In genomic region chr13:28204043-28204442, GRCh38 we compare ENCODE assay signal across 33 cellular contexts.
DNase-seq lines count a peak whose midpoint lies in the region; ATAC-seq and TF ChIP-seq lines count a peak whose summit lies in the region.
"Had no signal": no experiment of that assay in that cellular context is flagged by ENCODE, and none has a peak within 500 bp of the region (broad histone marks: within the 10 kb centered on the region; RNA-seq: fewer than 3 reads in every experiment).

No MANE protein-coding gene starts in this region.

- peak; percentile 40 for DNase-seq in DMS153 (lab: John Stamatoyannopoulos, UW)
- DNase-seq in NCI-H2029 (lab: John Stamatoyannopoulos, UW), result peak; percentile 59
- DNase-seq in SW480 (ENCODE audit: low spot score), result peak; percentile 98
- DNase-seq in naive thymus-derived CD4-positive, alpha-beta T cell, result peak in 2 of 9 donors; percentile 1 to 8
- no peak for DNase-seq in KBM-7
- no peak for DNase-seq in anterior cingulate cortex (lab: John Stamatoyannopoulos, UW)
- DNase-seq in OCI-LY7 (ENCODE audit: low spot score), result no peak
- DNase-seq: ACHN; activated CD4-positive, alpha-beta T cell treated with anti-CD3 and anti-CD28 coated beads for 48 hours; activated CD8-positive, alpha-beta memory T cell treated with anti-CD3 and anti-CD28 coated beads for 24 hours; activated T-cell treated with anti-CD3 and anti-CD28 coated beads for 4 hours; COR-L47; DND-41; GF-D8; HCEC 1CT; immature natural killer cell; IMR-90; MV-4-11; NCI-H1436; NCI-H2171; NCI-H526; pancreas; Peyer's patch; retina; SHP77; stimulated activated naive CD8-positive, alpha-beta T cell treated with anti-CD3 and anti-CD28 coated beads, Interleukin-15, Interleukin-2, amounts not matched to agents 100 U/mL and 50 U/mL, for 24 hours; uterus; WERI-Rb-1 had no signal

- H3K4me1 ChIP-seq in naive thymus-derived CD4-positive, alpha-beta T cell (ENCODE audit: control insufficient read depth in 2 of 2, insufficient read depth in 2 of 2, low read length in 2 of 2), result peaks cover 3 to 7% of the 10 kb centered on the region in 2 donors
- no peaks in the 10 kb centered on the region for H3K4me1 ChIP-seq in OCI-LY7 (ENCODE audit: insufficient read depth, low read length, poor library complexity, severe bottlenecking)
- H3K4me1 ChIP-seq: ascending aorta, Peyer's patch, uterus had no signal

- H4K20me1 ChIP-seq in OCI-LY7 (ENCODE audit: insufficient read depth, low read length), result no peaks in the 10 kb centered on the region

- CTCF ChIA-PET in naive thymus-derived CD4-positive, alpha-beta T cell (lab: Charles Lee), result no interaction called here
- CTCF ChIA-PET in OCI-LY7 (lab: Charles Lee; ENCODE audit: unreplicated experiment), result no interaction called here

- BruUV-seq in OCI-LY7 (replicated peaks; lab: Mats Ljungman, UMichigan), result no TSS peak

- in situ Hi-C loops in KBM-7 (cut with MboI; ENCODE audit: low pct_unique_long_range_greater_than_20kb, low sequenced_read_pairs), result no loop called here

- no peaks in the 10 kb centered on the region for H3K79me2 ChIP-seq in OCI-LY7 (ENCODE audit: insufficient read depth, low read depth, low read length)

- H3K36me3 Mint-ChIP-seq in naive thymus-derived CD4-positive, alpha-beta T cell, result peaks cover 9 to 56% (median 49%) of the 10 kb centered on the region in 5 donors

- no peaks in the 10 kb centered on the region for H3K27me3 Mint-ChIP-seq in naive thymus-derived CD4-positive, alpha-beta T cell
- H3K27me3 Mint-ChIP-seq: activated naive CD4-positive, alpha-beta T cell treated with anti-CD3 and anti-CD28 coated beads, Interleukin-2, amount 50 U/mL, for 24 hours had no signal

- H3K4me3 Mint-ChIP-seq in naive thymus-derived CD4-positive, alpha-beta T cell, result peak overlapping the region in 8 of 10 donors; percentile 6 to 45 (median 26)
- H3K4me3 Mint-ChIP-seq: activated naive CD4-positive, alpha-beta T cell treated with anti-CD3 and anti-CD28 coated beads, Interleukin-2, amount 50 U/mL, for 24 hours; immature natural killer cell; neural crest cell had no signal

- no peaks in the 10 kb centered on the region for H3K27me3 ChIP-seq in naive thymus-derived CD4-positive, alpha-beta T cell (ENCODE audit: control insufficient read depth in 2 of 2, insufficient read depth in 2 of 2, low read length in 2 of 2)
- H3K27me3 ChIP-seq: ascending aorta, pancreas, Peyer's patch, uterus had no signal

- no peaks in the 10 kb centered on the region for H3K9me3 ChIP-seq in naive thymus-derived CD4-positive, alpha-beta T cell (ENCODE audit: control insufficient read depth in 2 of 3, low read length in 3 of 3)
- no peaks in the 10 kb centered on the region for H3K9me3 ChIP-seq in OCI-LY7 (ENCODE audit: low read length)
- H3K9me3 ChIP-seq: ascending aorta, pancreas, Peyer's patch, thoracic aorta, uterus had no signal

- peaks cover 0 to 2% (median 0%) of the 10 kb centered on the region in 11 donors for H3K9me3 Mint-ChIP-seq in naive thymus-derived CD4-positive, alpha-beta T cell
- H3K9me3 Mint-ChIP-seq: activated naive CD4-positive, alpha-beta T cell treated with anti-CD3 and anti-CD28 coated beads, Interleukin-2, amount 50 U/mL, for 24 hours; immature natural killer cell; neural crest cell had no signal

- no peaks in the 10 kb centered on the region for H3K9me2 ChIP-seq in OCI-LY7 (ENCODE audit: insufficient read depth, low read length)

- H3K4me2 ChIP-seq in OCI-LY7 (ENCODE audit: low read length), result no peak overlapping the region

- POLR2A ChIA-PET in naive thymus-derived CD4-positive, alpha-beta T cell (lab: Charles Lee), result no interaction called here
- POLR2A ChIA-PET in OCI-LY7 (lab: Charles Lee), result no interaction called here

- TF ChIP-seq CTCF in OCI-LY7 (conservative IDR thresholded peaks at IDR 0.05; ENCODE audit: low read length), result no peak

- H3K27ac Mint-ChIP-seq in naive thymus-derived CD4-positive, alpha-beta T cell, result peak overlapping the region in 5 of 9 donors; percentile 5 to 41 (median 30)
- H3K27ac Mint-ChIP-seq: activated naive CD4-positive, alpha-beta T cell treated with anti-CD3 and anti-CD28 coated beads, Interleukin-2, amount 50 U/mL, for 24 hours had no signal

- ATAC-seq in naive thymus-derived CD4-positive, alpha-beta T cell, result no peak
- ATAC-seq: pancreas had no signal

- no peak overlapping the region for H3K27ac ChIP-seq in naive thymus-derived CD4-positive, alpha-beta T cell (ENCODE audit: low read depth, low read length)
- no peak overlapping the region for H3K27ac ChIP-seq in OCI-LY7 (ENCODE audit: low read depth, low read length, poor library complexity, severe bottlenecking)
- H3K27ac ChIP-seq: ascending aorta, pancreas, Peyer's patch, skin epidermis, thoracic aorta, uterus, WERI-Rb-1 had no signal

- intact Hi-C loops in naive thymus-derived CD4-positive, alpha-beta T cell (cut with micrococcal nuclease), result no loop called here
- intact Hi-C loops in OCI-LY7 (cut with micrococcal nuclease; ENCODE audit: unreplicated experiment), result no loop called here

- H3K4me1 Mint-ChIP-seq in naive thymus-derived CD4-positive, alpha-beta T cell, result peaks cover 16 to 63% (median 52%) of the 10 kb centered on the region in 7 donors
- H3K4me1 Mint-ChIP-seq: neural crest cell had no signal

- H3K36me3 ChIP-seq in naive thymus-derived CD4-positive, alpha-beta T cell (ENCODE audit: control insufficient read depth in 2 of 3, insufficient read depth in 3 of 3, low read length in 3 of 3), result peaks cover 0 to 7% (median 0%) of the 10 kb centered on the region in 3 experiments
- peaks cover 39% of the 10 kb centered on the region for H3K36me3 ChIP-seq in OCI-LY7 (ENCODE audit: insufficient read depth, low read length)
- H3K36me3 ChIP-seq: thoracic aorta, uterus had no signal

- no peak overlapping the region for H3K4me3 ChIP-seq in naive thymus-derived CD4-positive, alpha-beta T cell (ENCODE audit: low read length)
- no peak overlapping the region for H3K4me3 ChIP-seq in OCI-LY7 (ENCODE audit: low read depth, low read length, poor library complexity, severe bottlenecking)
- H3K4me3 ChIP-seq: ascending aorta, pancreas, Peyer's patch, skin epidermis, thoracic aorta, uterus had no signal

- H2AFZ ChIP-seq in OCI-LY7 (ENCODE audit: low read length), result no peak overlapping the region

Comparison
In these comparisons a context has a peak if more than half of its experiments do, and no peak if none do; other contexts are left out.
1. DNase-seq: peak in DMS153 (single experiment), NCI-H2029 (single experiment) and SW480 (single experiment); none in KBM-7 (single experiment), anterior cingulate cortex (0 of 58) and OCI-LY7 (single experiment).